9 cellular contexts compared by ENCODE assay signal in the genomic region with DNA sequence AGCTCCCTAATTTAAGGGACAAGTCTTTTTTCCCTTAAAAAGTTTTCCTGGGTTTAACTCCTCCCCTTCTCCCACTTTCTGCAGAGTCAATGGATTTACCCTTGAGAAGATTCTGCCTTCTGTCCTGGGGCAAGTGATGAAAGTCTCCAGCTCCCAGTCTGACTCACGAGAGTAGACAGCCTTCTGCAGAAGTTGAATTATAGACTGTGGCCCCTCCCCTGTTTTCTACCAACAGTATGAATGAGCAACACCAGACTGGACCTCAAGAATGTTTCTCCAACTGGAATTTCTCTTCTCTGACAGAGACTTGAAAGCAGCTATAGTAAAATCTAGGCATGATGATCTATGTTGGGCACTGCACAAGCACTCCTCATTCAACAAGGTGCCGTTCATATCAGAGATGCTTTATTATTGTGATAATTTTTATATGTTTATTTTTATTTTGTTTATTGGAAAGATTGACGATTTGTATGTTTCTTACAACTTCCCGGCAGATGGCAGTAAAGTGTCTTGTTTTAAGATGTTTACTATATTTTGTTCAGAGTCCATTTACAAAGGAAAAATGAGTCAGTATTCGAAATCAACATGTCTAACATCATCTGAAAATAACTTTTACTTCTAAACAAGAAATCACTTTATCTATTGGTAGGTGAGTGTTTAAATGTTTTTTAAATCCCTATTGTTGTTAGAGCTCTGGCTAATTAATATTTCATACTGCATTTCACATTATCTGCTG. TPM values are rescaled to one million over a fixed set of nuclear protein-coding genes. Genes with fewer than 3 reads are reported as not detected.
DNase-seq lines count a peak whose midpoint lies in the region; ATAC-seq and TF ChIP-seq lines count a peak whose summit lies in the region.
"Had no signal": no experiment of that assay in that cellular context is flagged by ENCODE, and none has a peak within 500 bp of the region (broad histone marks: within the 10 kb centered on the region; RNA-seq: fewer than 3 reads in every experiment).

No MANE protein-coding gene starts in this region.

- ATAC-seq in HG03159 (IDR thresholded peaks at IDR 0.05; ENCODE audit: unreplicated experiment) (no peak), GM21515 (IDR thresholded peaks at IDR 0.05; ENCODE audit: unreplicated experiment) (no peak)

- no peak overlapping the region for H3K4me3 ChIP-seq in Jurkat, Clone E6-1 (ENCODE audit: low read length)

- no peak overlapping the region for H3K27ac ChIP-seq in C4-2B
- H3K27ac ChIP-seq: HL-60 had no signal

- DNase-seq in Jurkat, Clone E6-1 (ENCODE audit: low read depth, low spot score), result peak; percentile 18
- DNase-seq in SW480 (ENCODE audit: low spot score), result peak; percentile 59
- DNase-seq in kidney glomerular epithelial cell (lab: John Stamatoyannopoulos, UW), result peak; percentile 66
- DNase-seq in OCI-M2 (lab: John Stamatoyannopoulos, UW; ENCODE audit: unreplicated experiment), result no peak
- DNase-seq in activated CD8-positive, alpha-beta memory T cell treated with anti-CD3 and anti-CD28 coated beads for 24 hours, result no peak

- TF ChIP-seq CTCF in C4-2B (conservative IDR thresholded peaks at IDR 0.05), result peak; percentile 64

RNA-seq across cellular contexts. Expression of gene LMO2, which starts 56.6 kb away (rescaled TPM):
- not detected for polyA plus RNA-seq in Jurkat, Clone E6-1 (2012; ENCODE audit: insufficient read depth, insufficient read length)

Comparison
In these comparisons a context has a peak if more than half of its experiments do, and no peak if none do; other contexts are left out.
1. DNase-seq: peak in Jurkat, Clone E6-1 (single experiment), SW480 (single experiment) and kidney glomerular epithelial cell (single experiment); none in OCI-M2 (single experiment) and activated CD8-positive, alpha-beta memory T cell treated with anti-CD3 and anti-CD28 coated beads for 24 hours (single experiment).